Comparison of ENCODE assay signal across 1 cellular context in genomic region chr6:109242923-109243322, GRCh38.
TF ChIP-seq lines count a peak whose summit lies in the region.

No MANE protein-coding gene starts in this region.

TF ChIP-seq in SK-N-SH, 30 proteins besides CTCF, POLR2A, EP300 and RAD21 (continued from another document):
- TF ChIP-seq REST (IDR thresholded peaks at IDR 0.05; ENCODE audit: low read depth, low read length) (no peak), RFX5 (IDR thresholded peaks at IDR 0.05; ENCODE audit: low read length) (no peak), PBX3 (IDR thresholded peaks at IDR 0.05) (0 out of 2 replicates have a peak, but pooled peaks have one; percentile 9), CHD2 (IDR thresholded peaks at IDR 0.05; ENCODE audit: low read length, partially characterized antibody) (no peak), JUND (IDR thresholded peaks at IDR 0.05) (peak; percentile 57)
